Comparison of ENCODE assay signal across 12 cellular contexts in genomic region chr9:123678038-123678877, GRCh38.
DNase-seq lines count a peak whose midpoint lies in the region; ATAC-seq, FAIRE-seq and TF ChIP-seq lines count a peak whose summit lies in the region.
"Had no signal": no experiment of that assay in that cellular context is flagged by ENCODE, and none has a peak within 500 bp of the region (broad histone marks: within the 10 kb centered on the region; RNA-seq: fewer than 3 reads in every experiment).

No MANE protein-coding gene starts in this region.

- no peaks in the 10 kb centered on the region for H3K36me3 ChIP-seq in bronchial epithelial cell (ENCODE audit: control insufficient read depth, insufficient read depth, low read length)

- no peak for ATAC-seq in stimulated activated memory B cell treated with anti-CD40 and anti-IgM and Interleukin-4, amounts not matched to agents 10 μg/mL and 1 μg/mL and 100 μg/mL, for 72 hours
- ATAC-seq in HG02973 (IDR thresholded peaks at IDR 0.05; ENCODE audit: unreplicated experiment), result no peak

- DNase-seq in Jurkat, Clone E6-1 (ENCODE audit: low read depth, low spot score), result peak; percentile 4
- DNase-seq in NCI-H460 (ENCODE audit: extremely low read depth, low read depth) (peak; percentile 55), bronchial epithelial cell (ENCODE audit: low read depth) (peak; percentile 18), AG08396 (ENCODE audit: low spot score) (no peak), iPS-NIHi11 (ENCODE audit: low spot score) (no peak), NOMO-1 treated with dmso at 0.1 percent for 144 hours (lab: John Stamatoyannopoulos, UW; ENCODE audit: unreplicated experiment) (no peak)
- DNase-seq: activated CD8-positive, alpha-beta memory T cell treated with anti-CD3 and anti-CD28 coated beads for 24 hours; aorta; sigmoid colon had no signal

- peaks cover 8% of the 10 kb centered on the region for H3K9me3 Mint-ChIP-seq in stimulated activated memory B cell treated with anti-CD40 and anti-IgM and Interleukin-4, amounts not matched to agents 10 μg/mL and 1 μg/mL and 100 μg/mL, for 72 hours

- no peak overlapping the region for H3K4me3 ChIP-seq in Jurkat, Clone E6-1 (ENCODE audit: low read length)
- no peak overlapping the region for H3K4me3 ChIP-seq in bronchial epithelial cell (ENCODE audit: low read depth, low read length)
- H3K4me3 ChIP-seq: sigmoid colon, SK-N-MC had no signal

- H3K4me3 Mint-ChIP-seq in stimulated activated memory B cell treated with anti-CD40 and anti-IgM and Interleukin-4, amounts not matched to agents 10 μg/mL and 1 μg/mL and 100 μg/mL, for 72 hours, result no peak overlapping the region

- H3K27me3 Mint-ChIP-seq in stimulated activated memory B cell treated with anti-CD40 and anti-IgM and Interleukin-4, amounts not matched to agents 10 μg/mL and 1 μg/mL and 100 μg/mL, for 72 hours, result no peaks in the 10 kb centered on the region

- H3K36me3 Mint-ChIP-seq in stimulated activated memory B cell treated with anti-CD40 and anti-IgM and Interleukin-4, amounts not matched to agents 10 μg/mL and 1 μg/mL and 100 μg/mL, for 72 hours, result peaks cover 45% of the 10 kb centered on the region

- H3K4me1 Mint-ChIP-seq in stimulated activated memory B cell treated with anti-CD40 and anti-IgM and Interleukin-4, amounts not matched to agents 10 μg/mL and 1 μg/mL and 100 μg/mL, for 72 hours, result peaks cover 40% of the 10 kb centered on the region

- H3K27ac Mint-ChIP-seq in stimulated activated memory B cell treated with anti-CD40 and anti-IgM and Interleukin-4, amounts not matched to agents 10 μg/mL and 1 μg/mL and 100 μg/mL, for 72 hours, result peak overlapping the region; percentile 83

- no peak for TF ChIP-seq CTCF in bronchial epithelial cell (IDR thresholded peaks at IDR 0.05; ENCODE audit: insufficient read depth, low read length, severe bottlenecking)

- no peak for FAIRE-seq in bronchial epithelial cell (lab: Jason Lieb, UNC)

- no peaks in the 10 kb centered on the region for H3K27me3 ChIP-seq in bronchial epithelial cell (ENCODE audit: control insufficient read depth, insufficient read depth, low read length)
- H3K27me3 ChIP-seq: sigmoid colon had no signal

Comparison
In these comparisons a context has a peak if more than half of its experiments do, and no peak if none do; other contexts are left out.
1. DNase-seq: peak in Jurkat, Clone E6-1 (single experiment), NCI-H460 (single experiment) and bronchial epithelial cell (single experiment); none in AG08396 (single experiment), iPS-NIHi11 (single experiment) and NOMO-1 treated with dmso at 0.1 percent for 144 hours (single experiment).